1 cellular context compared by ENCODE assay signal in genomic region chr2:46988733-46989481, GRCh38.
A peak's percentile ranks its signal among the peaks of the same experiment; 100 is the strongest.
TF ChIP-seq lines count a peak whose summit lies in the region.

No MANE protein-coding gene starts in this region.

TF ChIP-seq in HepG2, 621 proteins besides CTCF, POLR2A, EP300 and RAD21 (continued from another document):
- TF ChIP-seq ZNF609 (CRISPR knock-in tag; IDR thresholded peaks at IDR 0.05; ENCODE audit: borderline replicate concordance) (no peak; the same call in 1 of the 2 replicates), ZNF574 (CRISPR knock-in tag; IDR thresholded peaks at IDR 0.05) (peak; percentile 72), NR2F2 (IDR thresholded peaks at IDR 0.05; ENCODE audit: borderline replicate concordance, low read depth) (no peak; the same call in 1 of the 2 replicates), ZNF850 (CRISPR knock-in tag; conservative IDR thresholded peaks at IDR 0.05) (no peak), FOXP4 (CRISPR knock-in tag; IDR thresholded peaks at IDR 0.05) (no peak), ZNF446 (CRISPR knock-in tag; IDR thresholded peaks at IDR 0.05) (no peak), ZNF124 (CRISPR knock-in tag; IDR thresholded peaks at IDR 0.05) (no peak), ZNF34 (CRISPR knock-in tag; IDR thresholded peaks at IDR 0.05; ENCODE audit: borderline replicate concordance) (0 out of 2 replicates have a peak, but pooled peaks have one; percentile 28), ZNF619 (CRISPR knock-in tag; IDR thresholded peaks at IDR 0.05) (no peak), TGIF2 (CRISPR knock-in tag; IDR thresholded peaks at IDR 0.05) (no peak), CCAR2 (optimal IDR thresholded peaks at IDR 0.05; ENCODE audit: low read depth, low read length) (no peak), SETDB1 (CRISPR knock-in tag; IDR thresholded peaks at IDR 0.05; ENCODE audit: borderline replicate concordance) (no peak), ZNF530 (CRISPR knock-in tag; IDR thresholded peaks at IDR 0.05; ENCODE audit: low read depth) (no peak), ZFP36L2 (CRISPR knock-in tag; IDR thresholded peaks at IDR 0.05) (no peak), ZNF577 (CRISPR knock-in tag; IDR thresholded peaks at IDR 0.05; ENCODE audit: borderline replicate concordance, low read depth) (no peak), GMEB1 (CRISPR knock-in tag; IDR thresholded peaks at IDR 0.05; ENCODE audit: borderline replicate concordance) (no peak), ETV5 (CRISPR knock-in tag; IDR thresholded peaks at IDR 0.05; ENCODE audit: borderline replicate concordance) (peak; percentile 29; the same call in 1 of the 2 replicates), ZNF234 (CRISPR knock-in tag; conservative IDR thresholded peaks at IDR 0.05) (no peak), ZBTB1 (CRISPR knock-in tag; IDR thresholded peaks at IDR 0.05; ENCODE audit: borderline replicate concordance) (no peak), ZNF484 (CRISPR knock-in tag; IDR thresholded peaks at IDR 0.05; ENCODE audit: borderline replicate concordance, low read depth) (no peak), MLLT10 (CRISPR knock-in tag; IDR thresholded peaks at IDR 0.05) (no peak), FOSL2 (CRISPR knock-in tag; IDR thresholded peaks at IDR 0.05) (peak; percentile 26; the same call in 1 of the 2 replicates), PLRG1 (conservative IDR thresholded peaks at IDR 0.05) (no peak), MTERF4 (CRISPR knock-in tag; IDR thresholded peaks at IDR 0.05) (no peak), FOXO1 (CRISPR knock-in tag; IDR thresholded peaks at IDR 0.05) (0 out of 2 replicates have a peak, but pooled peaks have one; percentile 27), EHMT2 (IDR thresholded peaks at IDR 0.05; ENCODE audit: borderline replicate concordance, low read depth, low read length) (no peak), GFI1 (CRISPR knock-in tag; IDR thresholded peaks at IDR 0.05; ENCODE audit: borderline replicate concordance) (0 out of 2 replicates have a peak, but pooled peaks have one; percentile 50), ZNF772 (CRISPR knock-in tag; IDR thresholded peaks at IDR 0.05) (no peak; the same call in 1 of the 2 replicates), PLSCR1 (CRISPR knock-in tag; IDR thresholded peaks at IDR 0.05; ENCODE audit: borderline replicate concordance) (no peak), SYNCRIP (IDR thresholded peaks at IDR 0.05; ENCODE audit: insufficient read depth, low read depth, low read length) (no peak), GTF2F1 (IDR thresholded peaks at IDR 0.05; ENCODE audit: low read length) (no peak), ZNF354B (CRISPR knock-in tag; IDR thresholded peaks at IDR 0.05) (no peak), RXRA (CRISPR knock-in tag; IDR thresholded peaks at IDR 0.05) (peak; percentile 82), MTA1 (CRISPR knock-in tag; IDR thresholded peaks at IDR 0.05; ENCODE audit: borderline replicate concordance) (no peak), BHLHE40 (IDR thresholded peaks at IDR 0.05; ENCODE audit: low read length) (no peak), GATA4 (IDR thresholded peaks at IDR 0.05; ENCODE audit: borderline replicate concordance, low read depth) (no peak), ETS1 (CRISPR knock-in tag; IDR thresholded peaks at IDR 0.05) (no peak), ZNF792 (CRISPR knock-in tag; IDR thresholded peaks at IDR 0.05) (no peak)
